Comparison of ENCODE assay signal across 1 cellular context in genomic region chr5:142551242-142552067, GRCh38.
TF ChIP-seq lines count a peak whose summit lies in the region.

No MANE protein-coding gene starts in this region.

TF ChIP-seq in H1, 55 proteins besides CTCF, POLR2A, EP300 and RAD21 (continued from another document):
- TF ChIP-seq MAFK (IDR thresholded peaks at IDR 0.05; ENCODE audit: low read depth, low read length) (no peak), BACH1 (IDR thresholded peaks at IDR 0.05; ENCODE audit: low read length) (no peak), TAF1 (IDR thresholded peaks at IDR 0.05; ENCODE audit: low read depth, low read length) (no peak), BCL11A (IDR thresholded peaks at IDR 0.05; ENCODE audit: low read depth in 2 of 2, low read length in 2 of 2) (no peak), RNF2 (IDR thresholded peaks at IDR 0.05; ENCODE audit: borderline replicate concordance, low read depth, low read length, missing control alignments, poor library complexity, severe bottlenecking) (no peak), ZNF274 (IDR thresholded peaks at IDR 0.05; ENCODE audit: borderline replicate concordance, extremely low read depth, low read length) (no peak), EGR1 (IDR thresholded peaks at IDR 0.05; ENCODE audit: borderline replicate concordance, low read depth, low read length) (peak; percentile 87), ASH2L (IDR thresholded peaks at IDR 0.05; ENCODE audit: low read length) (peak; percentile 51), POU5F1 (IDR thresholded peaks at IDR 0.05; ENCODE audit: low read depth, low read length) (no peak), NRF1 (IDR thresholded peaks at IDR 0.05; ENCODE audit: low read depth, low read length) (no peak), E2F6 (IDR thresholded peaks at IDR 0.05) (no peak), BRCA1 (IDR thresholded peaks at IDR 0.05; ENCODE audit: low read depth, low read length) (no peak), ATF2 (IDR thresholded peaks at IDR 0.05; ENCODE audit: low read length) (no peak), SP1 (IDR thresholded peaks at IDR 0.05; ENCODE audit: low read depth, low read length) (peak; percentile 65; the same call in 1 of the 2 replicates), HDAC6 (IDR thresholded peaks at IDR 0.05; ENCODE audit: low read depth, low read length) (no peak), GTF2F1 (IDR thresholded peaks at IDR 0.05; ENCODE audit: borderline replicate concordance, low read depth, low read length) (no peak), JUND (IDR thresholded peaks at IDR 0.05; ENCODE audit: low read length) (no peak), CHD7 (IDR thresholded peaks at IDR 0.05; ENCODE audit: insufficient replicate concordance, low read length) (no peak), SIRT6 (IDR thresholded peaks at IDR 0.05; ENCODE audit: low read length) (no peak), RFX5 (IDR thresholded peaks at IDR 0.05; ENCODE audit: borderline replicate concordance, low read depth, low read length) (no peak), SIN3A (conservative IDR thresholded peaks at IDR 0.05 in 1 of 2, IDR thresholded peaks at IDR 0.05 in 1 of 2; ENCODE audit: low read depth in 1 of 2, low read length in 2 of 2) (peak in 1 of 2 experiments; percentile 68; a peak in 1 of 4 replicates), TEAD4 (IDR thresholded peaks at IDR 0.05; ENCODE audit: low read depth, low read length) (0 out of 2 replicates have a peak, but pooled peaks have one; percentile 7), CREB1 (IDR thresholded peaks at IDR 0.05) (no peak), CBX8 (IDR thresholded peaks at IDR 0.05; ENCODE audit: borderline replicate concordance, low read depth, low read length) (no peak), RXRA (IDR thresholded peaks at IDR 0.05; ENCODE audit: insufficient read depth, low read depth, low read length) (no peak), CHD2 (IDR thresholded peaks at IDR 0.05; ENCODE audit: low read length) (no peak), SAP30 (IDR thresholded peaks at IDR 0.05; ENCODE audit: insufficient read depth, insufficient replicate concordance, low read length) (peak; percentile 56), CBX5 (IDR thresholded peaks at IDR 0.05; ENCODE audit: low read depth, low read length) (no peak), CTBP2 (IDR thresholded peaks at IDR 0.05; ENCODE audit: borderline replicate concordance, insufficient read depth, insufficient read length, low read length) (peak; percentile 81), ATF3 (IDR thresholded peaks at IDR 0.05; ENCODE audit: insufficient read depth, low read depth, low read length) (no peak), HDAC2 (IDR thresholded peaks at IDR 0.05; ENCODE audit: borderline replicate concordance in 1 of 2, low read depth in 2 of 2, low read length in 2 of 2) (peak in 1 of 2 experiments; percentile 26; a peak in 1 of 4 replicates), YY1 (IDR thresholded peaks at IDR 0.05; ENCODE audit: low read depth, low read length) (no peak), SP4 (IDR thresholded peaks at IDR 0.05; ENCODE audit: low read length) (no peak), FOSL1 (IDR thresholded peaks at IDR 0.05; ENCODE audit: insufficient read depth, low read depth, low read length) (no peak), NANOG (IDR thresholded peaks at IDR 0.05; ENCODE audit: insufficient read depth, low read depth, low read length, poor library complexity, severe bottlenecking) (peak; percentile 75), SRF (IDR thresholded peaks at IDR 0.05; ENCODE audit: low read depth, low read length) (no peak), KDM5A (IDR thresholded peaks at IDR 0.05; ENCODE audit: low read length) (no peak), SP2 (IDR thresholded peaks at IDR 0.05; ENCODE audit: low read length) (no peak), MAX (IDR thresholded peaks at IDR 0.05) (peak; percentile 36; the same call in 1 of the 2 replicates), KDM1A (IDR thresholded peaks at IDR 0.05; ENCODE audit: borderline replicate concordance, low read length) (no peak), USF2 (IDR thresholded peaks at IDR 0.05; ENCODE audit: low read length) (no peak), SUZ12 (IDR thresholded peaks at IDR 0.05; ENCODE audit: low read length) (no peak), EZH2 (IDR thresholded peaks at IDR 0.05; ENCODE audit: low read depth, low read length, severe bottlenecking) (no peak), JUN (IDR thresholded peaks at IDR 0.05; ENCODE audit: low read depth, low read length) (no peak), CEBPB (IDR thresholded peaks at IDR 0.05; ENCODE audit: low read depth, low read length) (no peak), TBP (IDR thresholded peaks at IDR 0.05; ENCODE audit: low read depth, low read length) (no peak), RBBP5 (IDR thresholded peaks at IDR 0.05; ENCODE audit: borderline replicate concordance, low read depth, low read length) (no peak), SIX5 (IDR thresholded peaks at IDR 0.05; ENCODE audit: low read depth, low read length) (no peak), CHD1 (IDR thresholded peaks at IDR 0.05; ENCODE audit: low read depth, low read length) (no peak), PHF8 (conservative IDR thresholded peaks at IDR 0.05; ENCODE audit: low read depth, low read length) (no peak), KDM4A (IDR thresholded peaks at IDR 0.05; ENCODE audit: low read depth, low read length, severe bottlenecking) (no peak)
TF ChIP-seq in H1: peak in this region for 11.
